15 cellular contexts compared by ENCODE assay signal in genomic region chr18:38747153-38747552, GRCh38.
"Had no signal": no experiment of that assay in that cellular context is flagged by ENCODE, and none has a peak within 500 bp of the region (broad histone marks: within the 10 kb centered on the region; RNA-seq: fewer than 3 reads in every experiment).

No MANE protein-coding gene starts in this region.

- H3K4me3 ChIP-seq: breast epithelium, pancreas, upper lobe of left lung had no signal

- H3K4me1 ChIP-seq: breast epithelium, pancreas, upper lobe of left lung had no signal

- H3K36me3 ChIP-seq: breast epithelium, pancreas, upper lobe of left lung, WERI-Rb-1 had no signal

- H3K27me3 ChIP-seq: breast epithelium, pancreas, upper lobe of left lung had no signal

- FAIRE-seq: pancreas had no signal

- H3K27ac ChIP-seq: breast epithelium, pancreas, upper lobe of left lung, WERI-Rb-1 had no signal

- ATAC-seq: activated CD4-positive, alpha-beta T cell treated with anti-CD3 and anti-CD28 coated beads for 36 hours; activated T-cell treated with anti-CD3 and anti-CD28 coated beads, Interleukin-2, amount 50 U/mL, for 72 hours; pancreas; stimulated activated naive CD8-positive, alpha-beta T cell treated with anti-CD3 and anti-CD28 coated beads, Interleukin-15, Interleukin-2, amounts not matched to agents 100 U/mL and 50 U/mL, for 24 hours had no signal

- H3K9me3 ChIP-seq: breast epithelium, pancreas, upper lobe of left lung had no signal

- DNase-seq: activated CD4-positive, alpha-beta memory T cell treated with anti-CD3 and anti-CD28 coated beads, Interleukin-2, amount 10 ng/mL, durations not matched to agents 7 days and 5 days; activated CD4-positive, alpha-beta T cell treated with anti-CD3 and anti-CD28 coated beads for 36 hours; activated naive CD8-positive, alpha-beta T cell treated with anti-CD3 and anti-CD28 coated beads, Interleukin-2, amount 10 ng/mL, durations not matched to agents 7 days and 5 days; activated T-cell treated with anti-CD3 and anti-CD28 coated beads, Interleukin-2, amount 50 U/mL, for 72 hours; anterior cingulate cortex; dermis blood vessel endothelial cell; hippocampal formation; pancreas; stimulated activated CD4-positive, alpha-beta T cell treated with anti-CD3 and anti-CD28 coated beads, Interleukin-12 subunit alpha, Interleukin-12 subunit beta, amount 100 ng/mL, for 4 hours; stimulated activated CD4-positive, alpha-beta T cell treated with anti-CD3 and anti-CD28 coated beads, Interleukin-2, amount 100 ng/mL, for 48 hours; stimulated activated CD8-positive, alpha-beta memory T cell treated with anti-CD3 and anti-CD28 coated beads, Interleukin-4, amount 100 ng/mL, for 48 hours; stimulated activated naive CD8-positive, alpha-beta T cell treated with anti-CD3 and anti-CD28 coated beads, Interleukin-15, Interleukin-2, amounts not matched to agents 100 U/mL and 50 U/mL, for 24 hours; upper lobe of left lung; WERI-Rb-1 had no signal
